Comparison of ENCODE assay signal across 2 cellular contexts in the genomic region with DNA sequence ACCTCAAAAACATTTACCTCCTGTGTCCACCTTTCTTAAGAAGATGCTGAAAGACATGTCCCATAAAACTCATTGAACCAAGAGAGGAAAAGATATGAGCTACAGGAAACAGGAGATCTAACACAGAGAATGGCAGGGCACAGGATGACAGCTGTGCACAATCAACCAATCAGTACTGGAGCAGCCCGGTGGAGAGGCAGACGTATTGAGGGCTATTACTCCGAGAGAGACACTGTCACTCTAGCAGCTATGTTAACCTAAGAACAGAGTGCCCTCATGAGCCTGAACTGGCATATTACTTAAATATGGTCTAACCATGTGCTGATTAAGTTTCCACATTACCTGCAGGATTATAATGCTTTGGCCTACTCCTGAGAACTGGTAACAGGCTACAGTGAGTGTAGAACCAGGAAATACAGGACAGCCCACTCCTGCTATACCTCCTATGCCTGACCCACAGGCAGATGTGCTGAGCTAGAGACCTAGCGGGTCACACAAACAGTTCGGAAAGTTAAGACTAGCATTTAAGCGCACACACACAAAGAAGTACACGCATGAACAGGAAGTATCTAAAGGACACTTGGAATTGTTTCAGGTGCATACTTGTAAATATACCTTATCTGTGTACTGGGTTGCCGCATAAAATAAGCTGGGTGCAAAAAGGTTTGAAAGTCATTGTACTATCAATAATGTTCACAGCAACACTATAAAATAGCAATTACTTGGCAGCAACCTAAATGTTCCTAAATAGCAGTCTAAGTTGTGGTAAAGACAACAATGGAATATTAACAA.
TF ChIP-seq lines count a peak whose summit lies in the region.

No MANE protein-coding gene starts in this region.

TF ChIP-seq in SK-N-SH, 30 proteins besides CTCF, POLR2A, EP300 and RAD21 (continued from another document):
- TF ChIP-seq RFX5 (IDR thresholded peaks at IDR 0.05; ENCODE audit: low read length): no peak
- TF ChIP-seq, protein P1, sequence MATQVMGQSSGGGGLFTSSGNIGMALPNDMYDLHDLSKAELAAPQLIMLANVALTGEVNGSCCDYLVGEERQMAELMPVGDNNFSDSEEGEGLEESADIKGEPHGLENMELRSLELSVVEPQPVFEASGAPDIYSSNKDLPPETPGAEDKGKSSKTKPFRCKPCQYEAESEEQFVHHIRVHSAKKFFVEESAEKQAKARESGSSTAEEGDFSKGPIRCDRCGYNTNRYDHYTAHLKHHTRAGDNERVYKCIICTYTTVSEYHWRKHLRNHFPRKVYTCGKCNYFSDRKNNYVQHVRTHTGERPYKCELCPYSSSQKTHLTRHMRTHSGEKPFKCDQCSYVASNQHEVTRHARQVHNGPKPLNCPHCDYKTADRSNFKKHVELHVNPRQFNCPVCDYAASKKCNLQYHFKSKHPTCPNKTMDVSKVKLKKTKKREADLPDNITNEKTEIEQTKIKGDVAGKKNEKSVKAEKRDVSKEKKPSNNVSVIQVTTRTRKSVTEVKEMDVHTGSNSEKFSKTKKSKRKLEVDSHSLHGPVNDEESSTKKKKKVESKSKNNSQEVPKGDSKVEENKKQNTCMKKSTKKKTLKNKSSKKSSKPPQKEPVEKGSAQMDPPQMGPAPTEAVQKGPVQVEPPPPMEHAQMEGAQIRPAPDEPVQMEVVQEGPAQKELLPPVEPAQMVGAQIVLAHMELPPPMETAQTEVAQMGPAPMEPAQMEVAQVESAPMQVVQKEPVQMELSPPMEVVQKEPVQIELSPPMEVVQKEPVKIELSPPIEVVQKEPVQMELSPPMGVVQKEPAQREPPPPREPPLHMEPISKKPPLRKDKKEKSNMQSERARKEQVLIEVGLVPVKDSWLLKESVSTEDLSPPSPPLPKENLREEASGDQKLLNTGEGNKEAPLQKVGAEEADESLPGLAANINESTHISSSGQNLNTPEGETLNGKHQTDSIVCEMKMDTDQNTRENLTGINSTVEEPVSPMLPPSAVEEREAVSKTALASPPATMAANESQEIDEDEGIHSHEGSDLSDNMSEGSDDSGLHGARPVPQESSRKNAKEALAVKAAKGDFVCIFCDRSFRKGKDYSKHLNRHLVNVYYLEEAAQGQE (IDR thresholded peaks at IDR 0.05; ENCODE audit: low read depth, low read length): no peak

TF ChIP-seq in SK-N-SH treated with all-trans-retinoic acid at 6 μM for 48 hours, 23 proteins besides CTCF, POLR2A, EP300 and RAD21 (continued from another document):
- TF ChIP-seq, protein P2, sequence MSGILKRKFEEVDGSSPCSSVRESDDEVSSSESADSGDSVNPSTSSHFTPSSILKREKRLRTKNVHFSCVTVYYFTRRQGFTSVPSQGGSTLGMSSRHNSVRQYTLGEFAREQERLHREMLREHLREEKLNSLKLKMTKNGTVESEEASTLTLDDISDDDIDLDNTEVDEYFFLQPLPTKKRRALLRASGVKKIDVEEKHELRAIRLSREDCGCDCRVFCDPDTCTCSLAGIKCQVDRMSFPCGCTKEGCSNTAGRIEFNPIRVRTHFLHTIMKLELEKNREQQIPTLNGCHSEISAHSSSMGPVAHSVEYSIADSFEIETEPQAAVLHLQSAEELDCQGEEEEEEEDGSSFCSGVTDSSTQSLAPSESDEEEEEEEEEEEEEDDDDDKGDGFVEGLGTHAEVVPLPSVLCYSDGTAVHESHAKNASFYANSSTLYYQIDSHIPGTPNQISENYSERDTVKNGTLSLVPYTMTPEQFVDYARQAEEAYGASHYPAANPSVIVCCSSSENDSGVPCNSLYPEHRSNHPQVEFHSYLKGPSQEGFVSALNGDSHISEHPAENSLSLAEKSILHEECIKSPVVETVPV (CRISPR knock-in tag; IDR thresholded peaks at IDR 0.05): no peak
- TF ChIP-seq OSR1 (CRISPR knock-in tag; IDR thresholded peaks at IDR 0.05) (no peak), ZNF70 (CRISPR knock-in tag; IDR thresholded peaks at IDR 0.05) (no peak), RARB (CRISPR knock-in tag; IDR thresholded peaks at IDR 0.05) (no peak), BACH2 (CRISPR knock-in tag; IDR thresholded peaks at IDR 0.05; ENCODE audit: borderline replicate concordance) (no peak), TCF4 (CRISPR knock-in tag; IDR thresholded peaks at IDR 0.05; ENCODE audit: borderline replicate concordance) (no peak), ESRRG (CRISPR knock-in tag; IDR thresholded peaks at IDR 0.05) (no peak), ISL1 (CRISPR knock-in tag; IDR thresholded peaks at IDR 0.05) (no peak), SNAI2 (CRISPR knock-in tag; IDR thresholded peaks at IDR 0.05) (no peak), ARNTL (CRISPR knock-in tag; IDR thresholded peaks at IDR 0.05; ENCODE audit: borderline replicate concordance, low read depth) (no peak)
- TF ChIP-seq, protein P3, sequence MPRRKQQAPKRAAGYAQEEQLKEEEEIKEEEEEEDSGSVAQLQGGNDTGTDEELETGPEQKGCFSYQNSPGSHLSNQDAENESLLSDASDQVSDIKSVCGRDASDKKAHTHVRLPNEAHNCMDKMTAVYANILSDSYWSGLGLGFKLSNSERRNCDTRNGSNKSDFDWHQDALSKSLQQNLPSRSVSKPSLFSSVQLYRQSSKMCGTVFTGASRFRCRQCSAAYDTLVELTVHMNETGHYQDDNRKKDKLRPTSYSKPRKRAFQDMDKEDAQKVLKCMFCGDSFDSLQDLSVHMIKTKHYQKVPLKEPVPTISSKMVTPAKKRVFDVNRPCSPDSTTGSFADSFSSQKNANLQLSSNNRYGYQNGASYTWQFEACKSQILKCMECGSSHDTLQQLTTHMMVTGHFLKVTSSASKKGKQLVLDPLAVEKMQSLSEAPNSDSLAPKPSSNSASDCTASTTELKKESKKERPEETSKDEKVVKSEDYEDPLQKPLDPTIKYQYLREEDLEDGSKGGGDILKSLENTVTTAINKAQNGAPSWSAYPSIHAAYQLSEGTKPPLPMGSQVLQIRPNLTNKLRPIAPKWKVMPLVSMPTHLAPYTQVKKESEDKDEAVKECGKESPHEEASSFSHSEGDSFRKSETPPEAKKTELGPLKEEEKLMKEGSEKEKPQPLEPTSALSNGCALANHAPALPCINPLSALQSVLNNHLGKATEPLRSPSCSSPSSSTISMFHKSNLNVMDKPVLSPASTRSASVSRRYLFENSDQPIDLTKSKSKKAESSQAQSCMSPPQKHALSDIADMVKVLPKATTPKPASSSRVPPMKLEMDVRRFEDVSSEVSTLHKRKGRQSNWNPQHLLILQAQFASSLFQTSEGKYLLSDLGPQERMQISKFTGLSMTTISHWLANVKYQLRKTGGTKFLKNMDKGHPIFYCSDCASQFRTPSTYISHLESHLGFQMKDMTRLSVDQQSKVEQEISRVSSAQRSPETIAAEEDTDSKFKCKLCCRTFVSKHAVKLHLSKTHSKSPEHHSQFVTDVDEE (CRISPR knock-in tag; IDR thresholded peaks at IDR 0.05): no peak
- TF ChIP-seq, protein P4, sequence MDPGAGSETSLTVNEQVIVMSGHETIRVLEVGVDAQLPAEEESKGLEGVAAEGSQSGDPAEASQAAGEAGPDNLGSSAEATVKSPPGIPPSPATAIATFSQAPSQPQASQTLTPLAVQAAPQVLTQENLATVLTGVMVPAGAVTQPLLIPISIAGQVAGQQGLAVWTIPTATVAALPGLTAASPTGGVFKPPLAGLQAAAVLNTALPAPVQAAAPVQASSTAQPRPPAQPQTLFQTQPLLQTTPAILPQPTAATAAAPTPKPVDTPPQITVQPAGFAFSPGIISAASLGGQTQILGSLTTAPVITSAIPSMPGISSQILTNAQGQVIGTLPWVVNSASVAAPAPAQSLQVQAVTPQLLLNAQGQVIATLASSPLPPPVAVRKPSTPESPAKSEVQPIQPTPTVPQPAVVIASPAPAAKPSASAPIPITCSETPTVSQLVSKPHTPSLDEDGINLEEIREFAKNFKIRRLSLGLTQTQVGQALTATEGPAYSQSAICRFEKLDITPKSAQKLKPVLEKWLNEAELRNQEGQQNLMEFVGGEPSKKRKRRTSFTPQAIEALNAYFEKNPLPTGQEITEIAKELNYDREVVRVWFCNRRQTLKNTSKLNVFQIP (CRISPR knock-in tag; IDR thresholded peaks at IDR 0.05; ENCODE audit: borderline replicate concordance, low read depth): no peak
TF ChIP-seq in SK-N-SH treated with all-trans-retinoic acid at 6 μM for 48 hours: peak in this region for 0.
